In genomic region chr16:84537431-84538151, GRCh38 we compare ENCODE assay signal across 23 cellular contexts. TPM values are rescaled to one million over a fixed set of nuclear protein-coding genes. Genes with fewer than 3 reads are reported as not detected.
DNase-seq lines count a peak whose midpoint lies in the region; ATAC-seq, FAIRE-seq and TF ChIP-seq lines count a peak whose summit lies in the region.
"Had no signal": no experiment of that assay in that cellular context is flagged by ENCODE, and none has a peak within 500 bp of the region (broad histone marks: within the 10 kb centered on the region; RNA-seq: fewer than 3 reads in every experiment).

No MANE protein-coding gene starts in this region.

- H3K4me1 ChIP-seq in right lobe of liver (peaks cover 0 to 5% (median 0%) of the 10 kb centered on the region in 4 donors), HepG2 (ENCODE audit: insufficient read depth, low read length) (peaks cover 45% of the 10 kb centered on the region), suprapubic skin (peaks cover 8% of the 10 kb centered on the region), tibial nerve (peaks cover 0 to 22% (median 12%) of the 10 kb centered on the region in 4 donors)

- 73% methylated on average over 11 of the region's 12 CpGs for WGBS in right lobe of liver (ENCODE audit: insufficient coverage, low coverage, low lambda C conversion rate, missing lambda C conversion rate)
- 53% methylated on average over 12 of the region's 12 CpGs for WGBS in HepG2 (ENCODE audit: low lambda C conversion rate)
- 85% methylated on average over 12 of the region's 12 CpGs for WGBS in suprapubic skin
- 47 to 60% methylated on average over 12 of the region's 12 CpGs for WGBS in tibial nerve, 2 donors

- no peak overlapping the region for H3K27ac ChIP-seq in right lobe of liver
- H3K27ac ChIP-seq in HepG2 (ENCODE audit: extremely low read length, insufficient read depth, low read length), result no peak overlapping the region
- H3K27ac ChIP-seq in suprapubic skin, result no peak overlapping the region
- peak overlapping the region in 1 of 4 donors; percentile 40 for H3K27ac ChIP-seq in tibial nerve
- H3K27ac ChIP-seq: ascending aorta had no signal

- H4K20me1 ChIP-seq in HepG2 (ENCODE audit: insufficient read depth, low read length), result no peaks in the 10 kb centered on the region

- intact Hi-C loops in right lobe of liver (cut with DNase I) (no loop called here), HepG2 (cut with micrococcal nuclease; ENCODE audit: unreplicated experiment) (no loop called here)

- POLR2A ChIA-PET in HepG2 (lab: Yijun Ruan, JAX), result no interaction called here

- H3K9me3 ChIP-seq in right lobe of liver (no peaks in the 10 kb centered on the region), HepG2 (ENCODE audit: low read length) (no peaks in the 10 kb centered on the region), suprapubic skin (no peaks in the 10 kb centered on the region), tibial nerve (peaks cover 0 to 3% (median 0%) of the 10 kb centered on the region in 4 donors)
- H3K9me3 ChIP-seq: ascending aorta, MG63 had no signal

- H3K4me1 Mint-ChIP-seq in brain (peaks cover 63% of the 10 kb centered on the region), nephron (peaks cover 54% of the 10 kb centered on the region)

- DNase-seq in right lobe of liver (no peak), HepG2 (ENCODE audit: low spot score) (no peak), suprapubic skin (ENCODE audit: low spot score in 2 of 2) (no peak), DMS53 (lab: John Stamatoyannopoulos, UW) (no peak), tibial nerve (ENCODE audit: low spot score in 2 of 2) (no peak), Kasumi-1 (lab: John Stamatoyannopoulos, UW) (no peak)
- DNase-seq: activated CD4-positive, alpha-beta T cell treated with anti-CD3 and anti-CD28 coated beads, Interleukin-2, amount 50 U/mL, for 1 hour; activated naive CD4-positive, alpha-beta T cell treated with anti-CD3 and anti-CD28 coated beads for 36 hours; CD4-positive, alpha-beta memory T cell; MG63; naive B cell; NCI-H1694 treated with DMSO at 0.1 percent for 48 hours; NCI-H524; PC-3; stimulated activated naive CD8-positive, alpha-beta T cell treated with anti-CD3 and anti-CD28 coated beads, Interleukin-15, Interleukin-2, amounts not matched to agents 100 U/mL and 50 U/mL, for 24 hours had no signal

- H3K27ac Mint-ChIP-seq in brain, result peak overlapping the region in 3 of 5 experiments; percentile 82 to 96 (median 84)
- peak overlapping the region; percentile 86 to 92 (median 89) for H3K27ac Mint-ChIP-seq in nephron
- H3K27ac Mint-ChIP-seq: activated naive CD4-positive, alpha-beta T cell treated with anti-CD3 and anti-CD28 coated beads for 36 hours; CD4-positive, alpha-beta memory T cell; naive B cell had no signal

- peak; percentile 33 to 57 (median 40) for ATAC-seq in right lobe of liver
- no peak for ATAC-seq in HepG2
- ATAC-seq: PC-3; SK-N-SH treated with all-trans-retinoic acid at 6 μM for 48 hours; stimulated activated naive CD8-positive, alpha-beta T cell treated with anti-CD3 and anti-CD28 coated beads, Interleukin-15, Interleukin-2, amounts not matched to agents 100 U/mL and 50 U/mL, for 24 hours had no signal

- TF ChIP-seq POLR2A in right lobe of liver (IDR thresholded peaks at IDR 0.05) (no peak), HepG2 (IDR thresholded peaks at IDR 0.05; ENCODE audit: insufficient read depth in 1 of 2, low read depth in 2 of 2, low read length in 2 of 2) (no peak), suprapubic skin (IDR thresholded peaks at IDR 0.05) (no peak), tibial nerve (IDR thresholded peaks at IDR 0.05) (no peak)

- no peak overlapping the region for H3K4me3 ChIP-seq in right lobe of liver
- H3K4me3 ChIP-seq in HepG2 (replicated peaks in 1 of 3; ENCODE audit: insufficient read depth in 1 of 3, low read depth in 2 of 3, low read length in 3 of 3), result no peak overlapping the region
- no peak overlapping the region for H3K4me3 ChIP-seq in suprapubic skin
- no peak overlapping the region for H3K4me3 ChIP-seq in tibial nerve
- H3K4me3 ChIP-seq: ascending aorta, MG63 had no signal

- no peak overlapping the region for H3K4me2 ChIP-seq in HepG2 (ENCODE audit: low read depth, low read length)

- BruUV-seq in HepG2 (replicated peaks; lab: Mats Ljungman, UMichigan), result no TSS peak

- TF ChIP-seq CTCF in right lobe of liver (IDR thresholded peaks at IDR 0.05), result no peak
- TF ChIP-seq CTCF in HepG2 (CRISPR knock-in tag; IDR thresholded peaks at IDR 0.05), result no peak
- TF ChIP-seq CTCF in brain (conservative IDR thresholded peaks at IDR 0.05), result no peak
- no peak for TF ChIP-seq CTCF in nephron (IDR thresholded peaks at IDR 0.05; ENCODE audit: unreplicated experiment in 3 of 3)
- TF ChIP-seq CTCF in suprapubic skin (IDR thresholded peaks at IDR 0.05), result no peak
- no peak for TF ChIP-seq CTCF in tibial nerve (IDR thresholded peaks at IDR 0.05)

- H3K79me2 ChIP-seq in HepG2 (ENCODE audit: insufficient read depth, low read length), result no peaks in the 10 kb centered on the region

- H3K36me3 ChIP-seq in right lobe of liver, result no peaks in the 10 kb centered on the region
- no peaks in the 10 kb centered on the region for H3K36me3 ChIP-seq in HepG2 (replicated peaks in 1 of 2; ENCODE audit: control insufficient read depth in 1 of 2, insufficient read depth in 2 of 2, low read length in 2 of 2)
- H3K36me3 ChIP-seq in suprapubic skin, result no peaks in the 10 kb centered on the region
- no peaks in the 10 kb centered on the region for H3K36me3 ChIP-seq in tibial nerve
- H3K36me3 ChIP-seq: ascending aorta, MG63 had no signal

- H3K27me3 Mint-ChIP-seq in brain, result peaks cover 3% of the 10 kb centered on the region
- H3K27me3 Mint-ChIP-seq in nephron (ENCODE audit: low read depth), result peaks cover 5% of the 10 kb centered on the region
- H3K27me3 Mint-ChIP-seq: CD4-positive, alpha-beta memory T cell had no signal

- peaks cover 0 to 12% (median 0%) of the 10 kb centered on the region in 5 experiments for H3K9me3 Mint-ChIP-seq in brain
- no peaks in the 10 kb centered on the region for H3K9me3 Mint-ChIP-seq in nephron
- H3K9me3 Mint-ChIP-seq: activated naive CD4-positive, alpha-beta T cell treated with anti-CD3 and anti-CD28 coated beads for 36 hours; CD4-positive, alpha-beta memory T cell had no signal

- in situ Hi-C loops in HepG2 (cut with HindIII; ENCODE audit: extremely low pct_ligation_motif_present, low pct_unique_long_range_greater_than_20kb), result no loop called here

- no peak for FAIRE-seq in HepG2 (lab: Jason Lieb, UNC)
- FAIRE-seq: colon, endothelial cell of umbilical vein, frontal cortex, urothelium cell line had no signal

- TF ChIP-seq RAD21 in HepG2 (CRISPR knock-in tag; IDR thresholded peaks at IDR 0.05), result no peak

- H3K4me3 Mint-ChIP-seq in brain, result peak overlapping the region in 1 of 5 experiments; percentile 13
- H3K4me3 Mint-ChIP-seq in nephron, result peak overlapping the region; percentile 4 to 29 (median 25)
- H3K4me3 Mint-ChIP-seq: activated naive CD4-positive, alpha-beta T cell treated with anti-CD3 and anti-CD28 coated beads for 36 hours; CD4-positive, alpha-beta memory T cell had no signal

- H3K9ac ChIP-seq in HepG2 (ENCODE audit: insufficient read depth, low read depth, low read length), result no peak overlapping the region

- H2AFZ ChIP-seq in HepG2 (ENCODE audit: low read length), result no peak overlapping the region

- CTCF ChIA-PET in HepG2 (lab: Yijun Ruan, JAX; ENCODE audit: low intra/inter-chr PET ratio, low total read pairs), result no interaction called here

- TF ChIP-seq EP300 in HepG2 (IDR thresholded peaks at IDR 0.05; ENCODE audit: low read depth in 2 of 2, low read length in 2 of 2) (no peak), HepG2 (CRISPR knock-in tag; IDR thresholded peaks at IDR 0.05; ENCODE audit: borderline replicate concordance) (no peak), suprapubic skin (IDR thresholded peaks at IDR 0.05) (no peak), tibial nerve (IDR thresholded peaks at IDR 0.05) (no peak)

- H3K27me3 ChIP-seq in right lobe of liver (no peaks in the 10 kb centered on the region), HepG2 (ENCODE audit: control insufficient read depth in 1 of 2, insufficient read depth in 2 of 2, low read length in 2 of 2) (0 out of 5 replicates have a peak, but pooled peaks cover 0 to 3% of the 10 kb centered on the region in 2 experiments), suprapubic skin (no peaks in the 10 kb centered on the region), tibial nerve (no peaks in the 10 kb centered on the region)
- H3K27me3 ChIP-seq: ascending aorta, MG63 had no signal

- H3K36me3 Mint-ChIP-seq in brain (no peaks in the 10 kb centered on the region), nephron (ENCODE audit: low read depth) (no peaks in the 10 kb centered on the region)
- H3K36me3 Mint-ChIP-seq: CD4-positive, alpha-beta memory T cell had no signal

TF ChIP-seq in HepG2, 621 proteins besides CTCF, POLR2A, EP300 and RAD21 (continues in another document):
- no peak for TF ChIP-seq SP5 (CRISPR knock-in tag; IDR thresholded peaks at IDR 0.05; ENCODE audit: borderline replicate concordance, low read depth)

RNA-seq across cellular contexts. Expression of gene MEAK7, which starts 33.1 kb away (rescaled TPM):
- total RNA-seq in right lobe of liver, result 1 to 10 TPM; 2.9 to 5.2 (median 3.4) TPM
- total RNA-seq in HepG2 (2016; rRNA removed; fragmentation: Illumina TruSeq; extraction: Trizol), result 14.7 and 17.4 TPM in 2 replicates
- 1.0 and 1.5 TPM in 2 replicates for total RNA-seq in HepG2 (2016; cell fraction: cytosol; rRNA removed; fragmentation: Illumina TruSeq; extraction: Trizol; ENCODE audit: low read depth)
- 14.3 and 19.5 TPM in 2 replicates for total RNA-seq in HepG2 (2016; cell fraction: insoluble cytoplasmic fraction; rRNA removed; fragmentation: Illumina TruSeq; extraction: Trizol)
- total RNA-seq in HepG2 (2016; cell fraction: membrane; rRNA removed; fragmentation: Illumina TruSeq; extraction: Trizol), result 3.8 and 4.1 TPM in 2 replicates
- total RNA-seq in HepG2 (2016; cell fraction: nucleus; rRNA removed; fragmentation: Illumina TruSeq; extraction: Trizol), result 13.9 and 16.3 TPM in 2 replicates
- 11.8 and 12.0 TPM in 2 replicates for polyA plus RNA-seq in HepG2 (2011; rRNA removed)
- polyA plus RNA-seq in HepG2 (2011; cell fraction: cytosol; rRNA removed), result 10.9 and 11.8 TPM in 2 replicates
- 13.6 and 14.0 TPM in 2 replicates for polyA plus RNA-seq in HepG2 (2011; cell fraction: nucleus; rRNA removed)
- polyA plus RNA-seq in HepG2 (2012), result 6.9 and 8.1 TPM in 2 replicates
- 0.46 and 0.59 TPM in 2 replicates for polyA plus RNA-seq in HepG2 (2016; cell fraction: cytosol; fragmentation: Illumina TruSeq; extraction: Trizol; ENCODE audit: low read depth)
- 10.6 and 11.4 TPM in 2 replicates for polyA plus RNA-seq in HepG2 (2016; cell fraction: insoluble cytoplasmic fraction; fragmentation: Illumina TruSeq; extraction: Trizol; ENCODE audit: low read depth)
- polyA plus RNA-seq in HepG2 (2016; cell fraction: membrane; fragmentation: Illumina TruSeq; extraction: Trizol; ENCODE audit: low read depth), result 1.5 and 1.9 TPM in 2 replicates
- polyA plus RNA-seq in HepG2 (2016; cell fraction: nucleus; fragmentation: Illumina TruSeq; extraction: Trizol; ENCODE audit: insufficient read depth, low read depth), result 9.0 and 10.6 TPM in 2 replicates
- polyA minus RNA-seq in HepG2 (2011; rRNA and poly(A)+ RNA removed; ENCODE audit: low replicate concordance), result 20.4 and 30.6 TPM in 2 replicates
- 7.9 and 10.9 TPM in 2 replicates for polyA minus RNA-seq in HepG2 (2011; cell fraction: cytosol; rRNA and poly(A)+ RNA removed)
- 17.6 and 19.1 TPM in 2 replicates for polyA minus RNA-seq in HepG2 (2011; cell fraction: nucleus; rRNA and poly(A)+ RNA removed)
- 10.8 TPM for polyA plus RNA-seq in brain (ENCODE audit: insufficient read depth, low read depth, low replicate concordance)
- total RNA-seq in suprapubic skin, result 10 to 100 TPM in 3 of 4 donors, 1 to 10 TPM in 1; 9.2 to 17.9 (median 13.6) TPM
- 10 to 100 TPM in 3 of 4 donors, 1 to 10 TPM in 1; 9.2 to 15.9 (median 14.3) TPM for total RNA-seq in tibial nerve
